9 cellular contexts compared by ENCODE assay signal in genomic region chr10:32207544-32207943, GRCh38.
A peak's percentile ranks its signal among the peaks of the same experiment; 100 is the strongest.
DNase-seq lines count a peak whose midpoint lies in the region; FAIRE-seq and TF ChIP-seq lines count a peak whose summit lies in the region.
"Had no signal": no experiment of that assay in that cellular context is flagged by ENCODE, and none has a peak within 500 bp of the region (broad histone marks: within the 10 kb centered on the region; RNA-seq: fewer than 3 reads in every experiment).

No MANE protein-coding gene starts in this region.

- H3K4me2 ChIP-seq in OCI-LY3 (ENCODE audit: low read length): no peak overlapping the region; the same call in 1 of the 2 replicates
- no peak overlapping the region for H3K4me2 ChIP-seq in smooth muscle cell

- H3K27ac Mint-ChIP-seq in HFFc6: no peak overlapping the region
- H3K27ac Mint-ChIP-seq: activated naive CD4-positive, alpha-beta T cell treated with anti-CD3 and anti-CD28 coated beads, Interleukin-2, amount 50 U/mL, for 24 hours had no signal

- peaks cover 8% of the 10 kb centered on the region for H3K36me3 Mint-ChIP-seq in HFFc6 (ENCODE audit: low read depth)
- H3K36me3 Mint-ChIP-seq: activated naive CD4-positive, alpha-beta T cell treated with anti-CD3 and anti-CD28 coated beads, Interleukin-2, amount 50 U/mL, for 24 hours had no signal

- H3K4me3 Mint-ChIP-seq in HFFc6: no peak overlapping the region
- H3K4me3 Mint-ChIP-seq: activated naive CD4-positive, alpha-beta T cell treated with anti-CD3 and anti-CD28 coated beads, Interleukin-2, amount 50 U/mL, for 24 hours had no signal

- H3F3A ChIP-seq in smooth muscle cell (ENCODE audit: low read depth): no peaks in the 10 kb centered on the region

- H4K20me1 ChIP-seq in OCI-LY3 (ENCODE audit: insufficient read depth, low read length) (no peaks in the 10 kb centered on the region), smooth muscle cell (ENCODE audit: low read depth) (no peaks in the 10 kb centered on the region)

- H3K4me1 Mint-ChIP-seq in HFFc6 (ENCODE audit: low read depth): peaks cover 29% of the 10 kb centered on the region
- H3K4me1 Mint-ChIP-seq: activated naive CD4-positive, alpha-beta T cell treated with anti-CD3 and anti-CD28 coated beads, Interleukin-2, amount 50 U/mL, for 24 hours had no signal

- H3K27ac ChIP-seq in OCI-LY3 (ENCODE audit: low read length): no peak overlapping the region
- no peak overlapping the region for H3K27ac ChIP-seq in smooth muscle cell (ENCODE audit: low read depth)

- H3K9me3 ChIP-seq in OCI-LY3 (ENCODE audit: insufficient read depth, low read length): no peaks in the 10 kb centered on the region
- no peaks in the 10 kb centered on the region for H3K9me3 ChIP-seq in smooth muscle cell (replicated peaks; ENCODE audit: low read depth)

- no peak for FAIRE-seq in RCC 7860 (lab: Jason Lieb, UNC)

- H3K79me2 ChIP-seq in OCI-LY3 (ENCODE audit: low read length) (no peaks in the 10 kb centered on the region), smooth muscle cell (ENCODE audit: low read depth) (no peaks in the 10 kb centered on the region)

- CTCF ChIA-PET in GM10248 (lab: Yijun Ruan, JAX): interaction anchor here (1.5 to 1.7 kb wide), 2 partner anchors 142 to 345 kb away, joined by 4 read pairs; no protein-coding TSS in a partner anchor

- TF ChIP-seq CTCF in GM10248 (IDR thresholded peaks at IDR 0.05; ENCODE audit: control extremely low read depth, extremely low read depth, low read depth, missing control alignments): peak; percentile 59
- peak; percentile 83 for TF ChIP-seq CTCF in HFFc6 (IDR thresholded peaks at IDR 0.05)
- peak; percentile 63 for TF ChIP-seq CTCF in OCI-LY3 (IDR thresholded peaks at IDR 0.05; ENCODE audit: low read depth, low read length)
- peak; percentile 75 for TF ChIP-seq CTCF in fibroblast of the aortic adventitia (IDR thresholded peaks at IDR 0.05; ENCODE audit: insufficient read depth, low read length)
- peak; percentile 53 for TF ChIP-seq CTCF in smooth muscle cell (IDR thresholded peaks at IDR 0.05; ENCODE audit: borderline replicate concordance, insufficient read depth, poor library complexity, severe bottlenecking)

- POLR2A ChIA-PET in GM10248 (lab: Yijun Ruan, JAX): no interaction called here

- H3K27me3 ChIP-seq in OCI-LY3 (ENCODE audit: low read depth, low read length) (no peaks in the 10 kb centered on the region; the same call in 1 of the 2 replicates), smooth muscle cell (ENCODE audit: low read depth) (no peaks in the 10 kb centered on the region)

- intact Hi-C loops in posterior cingulate gyrus (cut with DNase I): no loop called here

- 63% methylated on average over 2 of the region's 2 CpGs for WGBS in smooth muscle cell (ENCODE audit: low lambda C conversion rate)

- H3K36me3 ChIP-seq in OCI-LY3 (replicated peaks; ENCODE audit: low read depth, low read length): no peaks in the 10 kb centered on the region
- H3K36me3 ChIP-seq in smooth muscle cell (ENCODE audit: low read depth): no peaks in the 10 kb centered on the region

- H3K9ac ChIP-seq in OCI-LY3 (ENCODE audit: low read length): no peak overlapping the region
- H3K9ac ChIP-seq in smooth muscle cell (ENCODE audit: low read depth): no peak overlapping the region

- H3K9me3 Mint-ChIP-seq in HFFc6: peaks cover 7% of the 10 kb centered on the region; the same call in 1 of the 2 replicates
- H3K9me3 Mint-ChIP-seq: activated naive CD4-positive, alpha-beta T cell treated with anti-CD3 and anti-CD28 coated beads, Interleukin-2, amount 50 U/mL, for 24 hours had no signal

- H3K4me3 ChIP-seq in OCI-LY3 (ENCODE audit: low read length) (no peak overlapping the region), fibroblast of the aortic adventitia (ENCODE audit: low read depth, low read length) (no peak overlapping the region), smooth muscle cell (no peak overlapping the region)

- H3K4me1 ChIP-seq in OCI-LY3 (ENCODE audit: low read length) (peaks cover 8% of the 10 kb centered on the region), smooth muscle cell (ENCODE audit: low read depth) (no peaks in the 10 kb centered on the region)

- no peaks in the 10 kb centered on the region; the same call in 1 of the 2 replicates for H3K27me3 Mint-ChIP-seq in HFFc6 (ENCODE audit: insufficient read depth)
- H3K27me3 Mint-ChIP-seq: activated naive CD4-positive, alpha-beta T cell treated with anti-CD3 and anti-CD28 coated beads, Interleukin-2, amount 50 U/mL, for 24 hours had no signal

- H2AFZ ChIP-seq in OCI-LY3 (ENCODE audit: low read depth, low read length) (peak overlapping the region; percentile 7; the same call in 1 of the 2 replicates), smooth muscle cell (ENCODE audit: low read depth) (no peak overlapping the region)

- DNase-seq in GM10248 (ENCODE audit: extremely low spot score) (peak; percentile 68), HFFc6 (peak; percentile 28), activated T-cell treated with anti-CD3 and anti-CD28 coated beads for 48 hours (ENCODE audit: low read depth) (peak; percentile 47), fibroblast of the aortic adventitia (ENCODE audit: low read depth) (peak; percentile 52), smooth muscle cell (lab: John Stamatoyannopoulos, UW; ENCODE audit: unreplicated experiment) (no peak), RCC 7860 (ENCODE audit: low spot score) (no peak), posterior cingulate gyrus (no peak)

Comparison
In these comparisons a context has a peak if more than half of its experiments do, and no peak if none do; other contexts are left out.
1. DNase-seq: peak in GM10248 (single experiment), HFFc6 (single experiment), activated T-cell treated with anti-CD3 and anti-CD28 coated beads for 48 hours (single experiment) and fibroblast of the aortic adventitia (single experiment); none in smooth muscle cell (single experiment), RCC 7860 (single experiment) and posterior cingulate gyrus (0 of 10).
2. Peak in every context shown above with its lines, with median percentiles within 50 percentile points of each other: CTCF ChIP-seq.